Comparison of ENCODE assay signal across 18 cellular contexts in the genomic region with DNA sequence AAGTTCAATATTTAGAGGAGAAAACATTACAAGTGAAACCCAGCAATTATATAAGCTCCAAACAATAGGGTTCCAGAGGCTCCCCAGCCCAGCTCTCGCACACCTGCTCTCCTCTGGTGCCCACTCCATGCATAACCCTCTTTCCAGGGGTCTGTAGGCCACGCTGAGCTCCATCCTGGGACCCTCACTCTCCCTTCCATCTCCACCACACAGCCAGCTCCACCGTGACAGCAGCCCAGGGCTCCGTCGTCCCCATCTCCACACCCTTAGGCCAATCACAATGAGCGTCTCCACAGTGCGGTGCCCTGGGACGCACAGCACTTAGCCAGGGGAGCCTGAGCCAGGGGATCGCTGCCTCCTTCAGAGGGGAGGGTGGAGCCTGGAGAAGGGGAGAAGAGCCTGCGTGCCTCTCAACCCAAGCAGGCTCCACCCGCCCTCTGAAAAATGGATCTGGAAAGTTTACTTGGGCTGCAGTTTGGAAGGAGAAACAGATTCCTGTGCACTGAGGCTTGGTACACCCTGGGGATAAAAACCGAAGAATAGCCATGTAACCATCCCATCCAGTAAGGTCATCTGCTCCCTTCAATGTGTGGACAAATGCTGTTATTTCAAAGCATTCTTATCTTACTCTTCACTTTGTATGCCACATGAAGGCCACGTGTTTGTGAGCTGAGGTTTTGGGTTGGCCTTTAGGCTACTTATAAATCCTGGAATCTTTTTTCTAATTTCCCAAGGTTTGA.
"Had no signal": no experiment of that assay in that cellular context is flagged by ENCODE, and none has a peak within 500 bp of the region (broad histone marks: within the 10 kb centered on the region; RNA-seq: fewer than 3 reads in every experiment).

No MANE protein-coding gene starts in this region.

- H3K27me3 Mint-ChIP-seq: central memory CD8-positive, alpha-beta T cell; natural killer cell treated with Interleukin-12 subunit alpha and Interleukin-12 subunit beta and Interleukin-15 and Interleukin-18, amount 100 ng/mL, for 72 hours; stimulated activated naive CD8-positive, alpha-beta T cell treated with anti-CD3 and anti-CD28 coated beads, Interleukin-15, Interleukin-2, amounts not matched to agents 100 ng/mL and 50 ng/mL, for 24 hours had no signal

- H3K4me1 ChIP-seq: psoas muscle had no signal

- H3K9me3 ChIP-seq: psoas muscle, upper lobe of left lung had no signal

- H3K27ac ChIP-seq: brain microvascular endothelial cell, psoas muscle, upper lobe of left lung had no signal

- DNase-seq: activated CD4-positive, alpha-beta T cell treated with anti-CD3 and anti-CD28 coated beads, Interleukin-2, amount 50 U/mL, for 1 hour; activated CD8-positive, alpha-beta memory T cell treated with anti-CD3 and anti-CD28 coated beads for 24 hours; activated naive CD4-positive, alpha-beta T cell; anterior cingulate cortex; brain microvascular endothelial cell; cortex of kidney; effector CD8-positive, alpha-beta T cell; head of caudate nucleus; occipital lobe; psoas muscle; SW 1271; upper lobe of left lung had no signal

- H3K4me3 ChIP-seq: psoas muscle, upper lobe of left lung had no signal

- H3K36me3 ChIP-seq: brain microvascular endothelial cell, upper lobe of left lung had no signal

- H3K4me3 Mint-ChIP-seq: central memory CD8-positive, alpha-beta T cell; natural killer cell treated with Interleukin-12 subunit alpha and Interleukin-12 subunit beta and Interleukin-15 and Interleukin-18, amount 100 ng/mL, for 72 hours; stimulated activated naive CD8-positive, alpha-beta T cell treated with anti-CD3 and anti-CD28 coated beads, Interleukin-15, Interleukin-2, amounts not matched to agents 100 ng/mL and 50 ng/mL, for 24 hours; T-helper 2 cell treated with Interferon-gamma antibody and Interleukin-4, amounts not matched to agents 5 μg/mL and 100 μg/mL, for 36 hours had no signal

- H3K27me3 ChIP-seq: brain microvascular endothelial cell, upper lobe of left lung had no signal

- ATAC-seq: left lobe of liver; natural killer cell treated with Interleukin-12 subunit alpha and Interleukin-12 subunit beta and Interleukin-15 and Interleukin-18, amount 100 ng/mL, for 72 hours; psoas muscle; sciatic nerve had no signal

- H3K9me3 Mint-ChIP-seq: central memory CD8-positive, alpha-beta T cell; natural killer cell treated with Interleukin-12 subunit alpha and Interleukin-12 subunit beta and Interleukin-15 and Interleukin-18, amount 100 ng/mL, for 72 hours; stimulated activated naive CD8-positive, alpha-beta T cell treated with anti-CD3 and anti-CD28 coated beads, Interleukin-15, Interleukin-2, amounts not matched to agents 100 ng/mL and 50 ng/mL, for 24 hours; T-helper 2 cell treated with Interferon-gamma antibody and Interleukin-4, amounts not matched to agents 5 μg/mL and 100 μg/mL, for 36 hours had no signal

- H3K36me3 Mint-ChIP-seq: natural killer cell treated with Interleukin-12 subunit alpha and Interleukin-12 subunit beta and Interleukin-15 and Interleukin-18, amount 100 ng/mL, for 72 hours had no signal

- H3K27ac Mint-ChIP-seq: natural killer cell treated with Interleukin-12 subunit alpha and Interleukin-12 subunit beta and Interleukin-15 and Interleukin-18, amount 100 ng/mL, for 72 hours; stimulated activated naive CD8-positive, alpha-beta T cell treated with anti-CD3 and anti-CD28 coated beads, Interleukin-15, Interleukin-2, amounts not matched to agents 100 ng/mL and 50 ng/mL, for 24 hours; T-helper 2 cell treated with Interferon-gamma antibody and Interleukin-4, amounts not matched to agents 5 μg/mL and 100 μg/mL, for 36 hours had no signal
